1 cellular context compared by ENCODE assay signal in the genomic region with DNA sequence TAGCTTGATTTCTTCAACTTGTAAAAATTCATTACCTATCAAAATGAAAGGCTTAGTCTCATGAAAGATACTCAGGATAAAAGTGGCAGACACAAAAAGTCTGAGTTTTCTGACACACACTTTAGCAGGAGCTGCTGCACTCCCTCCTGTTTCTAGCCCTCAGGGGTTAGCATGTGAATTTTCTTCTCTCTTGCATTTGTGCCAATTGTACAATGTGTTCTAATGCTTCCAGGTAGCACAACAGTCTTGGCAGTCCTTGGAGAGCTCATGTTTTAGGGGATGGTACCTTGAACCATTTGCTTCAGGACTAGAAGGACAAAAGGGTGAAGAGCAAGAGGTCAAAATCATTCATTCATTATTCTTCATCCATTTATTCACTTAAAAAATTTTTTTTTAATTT.
TF ChIP-seq lines count a peak whose summit lies in the region.

No MANE protein-coding gene starts in this region.

TF ChIP-seq in GM12878, 131 proteins besides CTCF, POLR2A, EP300 and RAD21 (continued from another document):
- TF ChIP-seq, protein P1, sequence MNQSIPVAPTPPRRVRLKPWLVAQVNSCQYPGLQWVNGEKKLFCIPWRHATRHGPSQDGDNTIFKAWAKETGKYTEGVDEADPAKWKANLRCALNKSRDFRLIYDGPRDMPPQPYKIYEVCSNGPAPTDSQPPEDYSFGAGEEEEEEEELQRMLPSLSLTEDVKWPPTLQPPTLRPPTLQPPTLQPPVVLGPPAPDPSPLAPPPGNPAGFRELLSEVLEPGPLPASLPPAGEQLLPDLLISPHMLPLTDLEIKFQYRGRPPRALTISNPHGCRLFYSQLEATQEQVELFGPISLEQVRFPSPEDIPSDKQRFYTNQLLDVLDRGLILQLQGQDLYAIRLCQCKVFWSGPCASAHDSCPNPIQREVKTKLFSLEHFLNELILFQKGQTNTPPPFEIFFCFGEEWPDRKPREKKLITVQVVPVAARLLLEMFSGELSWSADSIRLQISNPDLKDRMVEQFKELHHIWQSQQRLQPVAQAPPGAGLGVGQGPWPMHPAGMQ (IDR thresholded peaks at IDR 0.05; ENCODE audit: borderline replicate concordance): no peak
- no peak for TF ChIP-seq POU2F2 (IDR thresholded peaks at IDR 0.05; ENCODE audit: borderline replicate concordance, low read depth, low read length)
- no peak for TF ChIP-seq KAT2A (conservative IDR thresholded peaks at IDR 0.05; ENCODE audit: control insufficient read depth, low read depth, low read length)
- TF ChIP-seq EGR1 (IDR thresholded peaks at IDR 0.05; ENCODE audit: borderline replicate concordance in 1 of 2, low read depth in 2 of 2, low read length in 2 of 2): no peak
- TF ChIP-seq, protein P2, sequence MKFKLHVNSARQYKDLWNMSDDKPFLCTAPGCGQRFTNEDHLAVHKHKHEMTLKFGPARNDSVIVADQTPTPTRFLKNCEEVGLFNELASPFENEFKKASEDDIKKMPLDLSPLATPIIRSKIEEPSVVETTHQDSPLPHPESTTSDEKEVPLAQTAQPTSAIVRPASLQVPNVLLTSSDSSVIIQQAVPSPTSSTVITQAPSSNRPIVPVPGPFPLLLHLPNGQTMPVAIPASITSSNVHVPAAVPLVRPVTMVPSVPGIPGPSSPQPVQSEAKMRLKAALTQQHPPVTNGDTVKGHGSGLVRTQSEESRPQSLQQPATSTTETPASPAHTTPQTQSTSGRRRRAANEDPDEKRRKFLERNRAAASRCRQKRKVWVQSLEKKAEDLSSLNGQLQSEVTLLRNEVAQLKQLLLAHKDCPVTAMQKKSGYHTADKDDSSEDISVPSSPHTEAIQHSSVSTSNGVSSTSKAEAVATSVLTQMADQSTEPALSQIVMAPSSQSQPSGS (IDR thresholded peaks at IDR 0.05; ENCODE audit: low read length): no peak
- no peak for TF ChIP-seq MXI1 (IDR thresholded peaks at IDR 0.05; ENCODE audit: low read depth, low read length)
- TF ChIP-seq BCL11A (IDR thresholded peaks at IDR 0.05; ENCODE audit: low read depth, low read length): no peak
- no peak for TF ChIP-seq RUNX3 (IDR thresholded peaks at IDR 0.05; ENCODE audit: low read length)
- TF ChIP-seq HDGF (IDR thresholded peaks at IDR 0.05): no peak
TF ChIP-seq in GM12878: peak in this region for 0.
